ENCODE assay signal across 10 cellular contexts in genomic region chr12:121666854-121667253, GRCh38. TPM values are rescaled to one million over a fixed set of nuclear protein-coding genes. Genes with fewer than 3 reads are reported as not detected.
DNase-seq lines count a peak whose midpoint lies in the region; ATAC-seq and TF ChIP-seq lines count a peak whose summit lies in the region.
"Not testable (repeated sequence)": the region's sequence is repeated elsewhere in the genome, so short reads cannot be mapped to it uniquely, and the experiment has no call there.
"Had no signal": no experiment of that assay in that cellular context is flagged by ENCODE, and none has a peak within 500 bp of the region (broad histone marks: within the 10 kb centered on the region; RNA-seq: fewer than 3 reads in every experiment).

No MANE protein-coding gene starts in this region.

- H3K27me3 Mint-ChIP-seq in CD14-positive monocyte (ENCODE audit: low read depth in 3 of 3); IgD-negative memory B cell; activated B cell treated with CpG ODN at 0.5 μM for 24 hours; activated T-cell treated with anti-CD3 and anti-CD28 coated beads, Interleukin-2, amount 50 U/mL, for 24 hours; activated naive CD8-positive, alpha-beta T cell; effector memory CD8-positive, alpha-beta T cell; natural killer cell treated with Interleukin-12 subunit alpha and Interleukin-12 subunit beta and Interleukin-15 and Interleukin-18, amount 100 ng/mL, for 72 hours: not testable (repeated sequence)

- H3K36me3 Mint-ChIP-seq in CD14-positive monocyte (peaks cover 10 to 15% of the 10 kb centered on the region in 2 donors), activated B cell treated with CpG ODN at 0.5 μM for 24 hours (ENCODE audit: low read depth) (peaks cover 25% of the 10 kb centered on the region)
- not testable (repeated sequence) for H3K36me3 Mint-ChIP-seq in IgD-negative memory B cell; activated naive CD8-positive, alpha-beta T cell; natural killer cell treated with Interleukin-12 subunit alpha and Interleukin-12 subunit beta and Interleukin-15 and Interleukin-18, amount 100 ng/mL, for 72 hours
- peaks cover 10% of the 10 kb centered on the region for H3K36me3 Mint-ChIP-seq in activated T-cell treated with anti-CD3 and anti-CD28 coated beads, Interleukin-2, amount 50 U/mL, for 24 hours (ENCODE audit: low read depth)
- peaks cover 48% of the 10 kb centered on the region for H3K36me3 Mint-ChIP-seq in effector memory CD8-positive, alpha-beta T cell (ENCODE audit: insufficient read depth)

- POLR2A ChIA-PET in activated B cell treated with CpG ODN at 0.5 μM for 24 hours (lab: Charles Lee), result interaction anchor here (0.6 to 2.4 kb wide), 10 partner anchors 8 to 199 kb away, joined by 3 to 14 read pairs (median 6); partner anchors contain the start of gene ORAI1

- not testable (repeated sequence) for ATAC-seq in activated B cell treated with CpG ODN at 0.5 μM for 24 hours (ENCODE audit: low read depth); effector memory CD8-positive, alpha-beta T cell (replicated peaks); natural killer cell treated with Interleukin-12 subunit alpha and Interleukin-12 subunit beta and Interleukin-15 and Interleukin-18, amount 100 ng/mL, for 72 hours

- CTCF ChIA-PET in activated B cell treated with CpG ODN at 0.5 μM for 24 hours (lab: Charles Lee), result interaction anchor here (0.6 to 8.2 kb wide), 2 partner anchors 115 to 128 kb away, joined by 3 to 158 read pairs; no protein-coding TSS in a partner anchor

- not testable (repeated sequence) for H3K4me3 Mint-ChIP-seq in CD14-positive monocyte; activated B cell treated with CpG ODN at 0.5 μM for 24 hours; activated T-cell treated with anti-CD3 and anti-CD28 coated beads, Interleukin-2, amount 50 U/mL, for 24 hours; activated naive CD8-positive, alpha-beta T cell
- peak overlapping the region in 2 of 4 donors; percentile 67 to 75 for H3K4me3 Mint-ChIP-seq in IgD-negative memory B cell
- H3K4me3 Mint-ChIP-seq in effector memory CD8-positive, alpha-beta T cell, result peak overlapping the region; percentile 34 to 90
- H3K4me3 Mint-ChIP-seq in natural killer cell treated with Interleukin-12 subunit alpha and Interleukin-12 subunit beta and Interleukin-15 and Interleukin-18, amount 100 ng/mL, for 72 hours, result peak overlapping the region; percentile 27

- peaks cover 55% of the 10 kb centered on the region for H3K4me1 Mint-ChIP-seq in CD14-positive monocyte
- peaks cover 21 to 30% (median 30%) of the 10 kb centered on the region in 3 donors for H3K4me1 Mint-ChIP-seq in IgD-negative memory B cell
- peaks cover 44% of the 10 kb centered on the region for H3K4me1 Mint-ChIP-seq in activated B cell treated with CpG ODN at 0.5 μM for 24 hours
- H3K4me1 Mint-ChIP-seq in activated T-cell treated with anti-CD3 and anti-CD28 coated beads, Interleukin-2, amount 50 U/mL, for 24 hours (ENCODE audit: low read depth), result peaks cover 53% of the 10 kb centered on the region
- peaks cover 56% of the 10 kb centered on the region for H3K4me1 Mint-ChIP-seq in activated naive CD8-positive, alpha-beta T cell (ENCODE audit: low read depth)
- H3K4me1 Mint-ChIP-seq in effector memory CD8-positive, alpha-beta T cell (ENCODE audit: low read depth in 2 of 2), result peaks cover 38 to 54% of the 10 kb centered on the region in 2 donors
- peaks cover 28 to 33% of the 10 kb centered on the region in 2 donors for H3K4me1 Mint-ChIP-seq in natural killer cell treated with Interleukin-12 subunit alpha and Interleukin-12 subunit beta and Interleukin-15 and Interleukin-18, amount 100 ng/mL, for 72 hours (ENCODE audit: low read depth in 2 of 2)

- not testable (repeated sequence) for H3K9me3 Mint-ChIP-seq in CD14-positive monocyte; IgD-negative memory B cell; activated B cell treated with CpG ODN at 0.5 μM for 24 hours; activated T-cell treated with anti-CD3 and anti-CD28 coated beads, Interleukin-2, amount 50 U/mL, for 24 hours; activated naive CD8-positive, alpha-beta T cell (ENCODE audit: low read depth); effector memory CD8-positive, alpha-beta T cell; natural killer cell treated with Interleukin-12 subunit alpha and Interleukin-12 subunit beta and Interleukin-15 and Interleukin-18, amount 100 ng/mL, for 72 hours

- intact Hi-C loops in CD14-positive monocyte (cut with micrococcal nuclease), result loop anchor here in 1 of 2 donors (5.0 kb wide), 1 partner anchor 170 kb away; no protein-coding TSS in a partner anchor
- intact Hi-C loops in activated B cell treated with CpG ODN at 0.5 μM for 24 hours (cut with micrococcal nuclease), result not testable (repeated sequence)

- DNase-seq in CD14-positive monocyte (ENCODE audit: low spot score); activated B cell treated with CpG ODN at 0.5 μM for 24 hours; activated T-cell treated with anti-CD3 and anti-CD28 coated beads, Interleukin-2, amount 50 U/mL, for 24 hours; effector memory CD8-positive, alpha-beta T cell; natural killer cell treated with Interleukin-12 subunit alpha and Interleukin-12 subunit beta and Interleukin-15 and Interleukin-18, amount 100 ng/mL, for 72 hours (ENCODE audit: low spot score): not testable (repeated sequence)

- TF ChIP-seq CTCF in CD14-positive monocyte (IDR thresholded peaks at IDR 0.05); activated B cell treated with CpG ODN at 0.5 μM for 24 hours (IDR thresholded peaks at IDR 0.05): not testable (repeated sequence)

- H3K27ac Mint-ChIP-seq in CD14-positive monocyte, result peak overlapping the region; percentile 70 to 88 (median 79)
- H3K27ac Mint-ChIP-seq in IgD-negative memory B cell, result peak overlapping the region in 2 of 3 donors; percentile 78 to 83
- H3K27ac Mint-ChIP-seq in activated B cell treated with CpG ODN at 0.5 μM for 24 hours, result peak overlapping the region; percentile 73
- H3K27ac Mint-ChIP-seq in activated T-cell treated with anti-CD3 and anti-CD28 coated beads, Interleukin-2, amount 50 U/mL, for 24 hours, result peak overlapping the region; percentile 31
- peak overlapping the region; percentile 85 for H3K27ac Mint-ChIP-seq in activated naive CD8-positive, alpha-beta T cell
- H3K27ac Mint-ChIP-seq in effector memory CD8-positive, alpha-beta T cell, result peak overlapping the region; percentile 31 to 72
- H3K27ac Mint-ChIP-seq in natural killer cell treated with Interleukin-12 subunit alpha and Interleukin-12 subunit beta and Interleukin-15 and Interleukin-18, amount 100 ng/mL, for 72 hours, result peak overlapping the region; percentile 41 to 75

RNA-seq across cellular contexts. Expression of gene MORN3, which starts 2.6 kb away (rescaled TPM):
- not detected for polyA plus RNA-seq in CD14-positive monocyte
- 0.24 TPM for polyA plus RNA-seq in IgD-negative memory B cell
- 0.20 and 0.42 TPM in 2 replicates for total RNA-seq in activated B cell treated with CpG ODN at 0.5 μM for 24 hours
- total RNA-seq in natural killer cell treated with Interleukin-12 subunit alpha and Interleukin-12 subunit beta and Interleukin-15 and Interleukin-18, amount 100 ng/mL, for 72 hours, result under 1 TPM; 0.17 to 0.43 TPM
- total RNA-seq: GM23248, RPMI7951, SK-MEL-5 had no signal

RNA-seq across cellular contexts. Expression of gene ORAI1, which starts 40.5 kb away (rescaled TPM):
- 10 to 100 TPM; 54.6 to 77.9 TPM for polyA plus RNA-seq in CD14-positive monocyte
- 109 TPM for polyA plus RNA-seq in IgD-negative memory B cell
- total RNA-seq in activated B cell treated with CpG ODN at 0.5 μM for 24 hours, result 85.8 and 86.3 TPM in 2 replicates
- total RNA-seq in natural killer cell treated with Interleukin-12 subunit alpha and Interleukin-12 subunit beta and Interleukin-15 and Interleukin-18, amount 100 ng/mL, for 72 hours, result 10 to 100 TPM; 40.5 to 43.9 TPM

RNA-seq across cellular contexts. Expression of gene TMEM120B, which starts 45.7 kb away (rescaled TPM):
- 1 to 10 TPM in 1 of 2 donors, under 1 TPM in 1; 0.65 to 1.1 TPM for polyA plus RNA-seq in CD14-positive monocyte
- polyA plus RNA-seq in IgD-negative memory B cell, result 2.7 TPM
- 7.3 and 8.3 TPM in 2 replicates for total RNA-seq in activated B cell treated with CpG ODN at 0.5 μM for 24 hours
- total RNA-seq in natural killer cell treated with Interleukin-12 subunit alpha and Interleukin-12 subunit beta and Interleukin-15 and Interleukin-18, amount 100 ng/mL, for 72 hours, result 10 to 100 TPM in 1 of 2 donors, 1 to 10 TPM in 1; 9.7 to 25.9 TPM

Comparison
In these comparisons a context has a peak if more than half of its experiments do, and no peak if none do; other contexts are left out.
1. H3K27ac Mint-ChIP-seq: peak in every context shown above with its lines; median percentile 85 in activated naive CD8-positive, alpha-beta T cell; 80 in IgD-negative memory B cell; 79 in CD14-positive monocyte; 73 in activated B cell treated with CpG ODN at 0.5 μM for 24 hours; 58 in natural killer cell treated with Interleukin-12 subunit alpha and Interleukin-12 subunit beta and Interleukin-15 and Interleukin-18, amount 100 ng/mL, for 72 hours; 52 in effector memory CD8-positive, alpha-beta T cell; 31 in activated T-cell treated with anti-CD3 and anti-CD28 coated beads, Interleukin-2, amount 50 U/mL, for 24 hours.